8 cellular contexts compared by ENCODE assay signal in the genomic region with DNA sequence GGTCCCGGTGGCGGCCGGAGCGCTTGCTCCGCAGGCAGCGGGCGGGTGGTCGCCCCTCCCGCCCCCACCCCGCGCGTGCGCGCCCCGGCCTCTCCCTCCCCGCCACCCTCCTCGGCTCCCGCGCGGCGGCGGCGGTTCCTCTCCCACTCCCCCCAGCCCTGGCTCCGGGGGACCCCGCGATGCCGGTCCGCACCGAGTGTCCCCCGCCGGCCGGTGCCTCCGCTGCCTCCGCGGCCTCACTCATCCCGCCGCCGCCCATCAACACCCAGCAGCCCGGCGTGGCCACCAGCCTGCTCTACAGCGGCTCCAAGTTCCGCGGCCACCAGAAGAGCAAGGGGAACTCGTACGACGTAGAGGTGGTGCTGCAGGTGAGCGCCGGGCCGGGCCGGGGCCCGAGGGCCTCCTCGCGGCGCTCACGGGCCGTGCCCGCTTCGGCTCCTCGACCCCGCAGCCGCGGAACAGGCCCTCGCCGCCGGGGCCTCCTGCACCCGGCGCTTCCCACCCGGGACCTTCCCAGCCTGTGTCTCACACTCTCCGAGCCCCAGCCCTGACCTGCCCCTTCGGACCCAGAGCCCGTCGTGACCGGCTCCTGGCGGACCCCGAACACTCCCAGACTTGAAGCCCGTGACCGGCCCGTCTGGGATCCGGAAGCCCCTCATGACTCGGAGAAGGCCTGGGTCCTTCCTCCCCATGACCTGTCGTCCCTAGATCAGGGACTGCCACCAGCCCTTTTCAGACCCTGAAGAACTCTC. TPM values are rescaled to one million over a fixed set of nuclear protein-coding genes. Genes with fewer than 3 reads are reported as not detected.
A peak's percentile ranks its signal among the peaks of the same experiment; 100 is the strongest.
DNase-seq lines count a peak whose midpoint lies in the region; ATAC-seq, FAIRE-seq and TF ChIP-seq lines count a peak whose summit lies in the region.

No MANE protein-coding gene starts in this region.

- no peaks in the 10 kb centered on the region for H3K27me3 ChIP-seq in GM23248 (replicated peaks; ENCODE audit: insufficient read depth)
- H3K27me3 ChIP-seq in Karpas-422 (ENCODE audit: low read length), result no peaks in the 10 kb centered on the region
- no peaks in the 10 kb centered on the region for H3K27me3 ChIP-seq in GM12878 (replicated peaks in 1 of 2; ENCODE audit: control insufficient read depth in 2 of 2, insufficient read depth in 2 of 2, low read length in 1 of 2)

- peaks cover 84% of the 10 kb centered on the region for H3K79me2 ChIP-seq in GM23248 (ENCODE audit: insufficient read depth)
- peaks cover 94% of the 10 kb centered on the region for H3K79me2 ChIP-seq in Karpas-422 (ENCODE audit: low read length)
- H3K79me2 ChIP-seq in GM12878 (ENCODE audit: control insufficient read depth, insufficient read depth, low read length), result peaks cover 24% of the 10 kb centered on the region

- intact Hi-C loops in GM12878 (cut with micrococcal nuclease; ENCODE audit: unreplicated experiment), result loop anchor here (1.0 to 5.0 kb wide), 3 partner anchors 48 to 217 kb away; a partner anchor contains a TSS

- H3K36me3 ChIP-seq in GM23248 (ENCODE audit: low read depth) (no peaks in the 10 kb centered on the region), Karpas-422 (ENCODE audit: insufficient read depth, low read length) (no peaks in the 10 kb centered on the region), GM12878 (ENCODE audit: control insufficient read depth in 2 of 2, insufficient read depth in 2 of 2, low read length in 1 of 2) (no peaks in the 10 kb centered on the region)

- FAIRE-seq in GM12878 (lab: Jason Lieb, UNC), result no peak

- TF ChIP-seq EP300 in GM12878 (IDR thresholded peaks at IDR 0.05; ENCODE audit: borderline replicate concordance in 1 of 2, control insufficient read depth in 1 of 2, low read depth in 2 of 2, low read length in 2 of 2), result no peak

- WGBS in GM23248 (ENCODE audit: low coverage in 1 of 2, low lambda C conversion rate in 2 of 2, missing lambda C conversion rate in 2 of 2), 2 experiments, result 1 to 2% methylated on average over 30 to 68 of the region's 81 CpGs
- WGBS in GM12878 (ENCODE audit: insufficient coverage, insufficient replicate concordance, low lambda C conversion rate, missing lambda C conversion rate), result 7% methylated on average over 54 of the region's 81 CpGs

- H3K4me1 ChIP-seq in GM23248 (ENCODE audit: insufficient read depth), result peaks cover 31% of the 10 kb centered on the region
- H3K4me1 ChIP-seq in Karpas-422 (ENCODE audit: low read length), result peaks cover 63% of the 10 kb centered on the region
- H3K4me1 ChIP-seq in GM12878 (ENCODE audit: control insufficient read depth, insufficient read depth, low read length), result peaks cover 17% of the 10 kb centered on the region

- H3K27me3 Mint-ChIP-seq in immature natural killer cell (ENCODE audit: low read depth in 3 of 3), result peaks cover 5 to 11% (median 8%) of the 10 kb centered on the region in 3 donors

- no TSS peak for BruUV-seq in GM12878 (replicated peaks; lab: Mats Ljungman, UMichigan)

- H3K4me1 Mint-ChIP-seq in immature natural killer cell, result peaks cover 40 to 55% of the 10 kb centered on the region in 2 donors

- H3K9ac ChIP-seq in GM23248, result peak overlapping the region; percentile 89
- peak overlapping the region; percentile 82 for H3K9ac ChIP-seq in Karpas-422 (ENCODE audit: low read length)
- H3K9ac ChIP-seq in GM12878 (ENCODE audit: control insufficient read depth, insufficient read depth, low read length), result peak overlapping the region; percentile 82

- H4K20me1 ChIP-seq in GM23248 (ENCODE audit: insufficient read depth), result 0 out of 2 replicates have a peak, but pooled peaks cover 6% of the 10 kb centered on the region
- H4K20me1 ChIP-seq in Karpas-422 (ENCODE audit: insufficient read depth, low read depth, low read length), result no peaks in the 10 kb centered on the region
- H4K20me1 ChIP-seq in GM12878 (ENCODE audit: control insufficient read depth, insufficient read depth), result no peaks in the 10 kb centered on the region

- H3K9me3 Mint-ChIP-seq in immature natural killer cell, result no peaks in the 10 kb centered on the region

- in situ Hi-C loops in GM23248 (cut with MboI) (loop anchor here (25.0 kb wide), 1 partner anchor 352 kb away; a partner anchor contains a TSS), GM12878 (cut with MboI) (no loop called here)

- 0 out of 2 replicates have a peak, but pooled peaks have one; percentile 4 for TF ChIP-seq POLR2A in GM12878 (IDR thresholded peaks at IDR 0.05; ENCODE audit: low read depth, low read length)

- DNase-seq in NCI-H2227 (lab: John Stamatoyannopoulos, UW; ENCODE audit: unreplicated experiment) (peak; percentile 61), NCI-H2227 treated with DMSO at 0.1 percent for 48 hours (lab: John Stamatoyannopoulos, UW) (no peak), GM23248 (peak; percentile 66), Karpas-422 (peak; percentile 75), GM12878 (ENCODE audit: low read depth, low spot score) (no peak), immature natural killer cell (no peak)
- peak in 2 of 3 experiments; percentile 9 to 20 for DNase-seq in stimulated activated CD4-positive, alpha-beta T cell treated with anti-CD3 and anti-CD28 coated beads, TNF-alpha, amount 100 ng/mL, for 4 hours (ENCODE audit: low read depth in 3 of 3)
- DNase-seq in effector CD8-positive, alpha-beta T cell (lab: John Stamatoyannopoulos, UW), result no peak

- H2AFZ ChIP-seq in GM23248 (peak overlapping the region; percentile 78), Karpas-422 (ENCODE audit: low read length) (peak overlapping the region; percentile 75; the same call in 1 of the 2 replicates), GM12878 (ENCODE audit: control insufficient read depth, low read depth, low read length) (peak overlapping the region; percentile 88)

- H3K36me3 Mint-ChIP-seq in immature natural killer cell, result peaks cover 0 to 6% (median 4%) of the 10 kb centered on the region in 3 donors

- TF ChIP-seq CTCF in GM12878 (IDR thresholded peaks at IDR 0.05 in 2 of 3, conservative IDR thresholded peaks at IDR 0.05 in 1 of 3; ENCODE audit: control insufficient read depth in 2 of 3, extremely low read depth in 1 of 3, insufficient read depth in 1 of 3, low read depth in 3 of 3, low read length in 3 of 3), result no peak

- CTCF ChIA-PET in GM12878 (lab: Yijun Ruan, JAX), result interaction anchor here (2.4 kb wide), 1 partner anchor 120 kb away, joined by 7 read pairs; no protein-coding TSS in a partner anchor

- H3K27ac ChIP-seq in GM23248 (peak overlapping the region; percentile 29), Karpas-422 (ENCODE audit: low read length) (peak overlapping the region; percentile 23; the same call in 1 of the 2 replicates), GM12878 (ENCODE audit: control insufficient read depth, insufficient read depth) (peak overlapping the region; percentile 51; the same call in 1 of the 2 replicates)

- RAD21 ChIA-PET in GM12878 (lab: Charles Lee; ENCODE audit: unreplicated experiment), result no interaction called here

- H3K9me3 ChIP-seq in GM23248 (ENCODE audit: low read depth) (no peaks in the 10 kb centered on the region), Karpas-422 (ENCODE audit: low read length) (no peaks in the 10 kb centered on the region), GM12878 (replicated peaks; ENCODE audit: control insufficient read depth, insufficient read depth, low read length) (no peaks in the 10 kb centered on the region)

- SMC1A ChIA-PET in GM12878 (lab: Charles Lee; ENCODE audit: uncharacterized antibody, unreplicated experiment), result no interaction called here

- no peaks in the 10 kb centered on the region for H3K9me2 ChIP-seq in GM23248 (ENCODE audit: insufficient read depth)
- no peaks in the 10 kb centered on the region for H3K9me2 ChIP-seq in Karpas-422 (replicated peaks; ENCODE audit: insufficient read depth, low read length)

- ATAC-seq in GM12878, result peak; percentile 38

- no peak for TF ChIP-seq RAD21 in GM12878 (IDR thresholded peaks at IDR 0.05; ENCODE audit: insufficient read depth, low read depth, low read length)

- H3K4me3 ChIP-seq in GM23248 (peak overlapping the region; percentile 86), Karpas-422 (ENCODE audit: low read length) (peak overlapping the region; percentile 81), GM12878 (peak overlapping the region; percentile 87)

- POLR2A ChIA-PET in GM12878 (lab: Charles Lee), result interaction anchor here (1.9 kb wide), 1 partner anchor 67 kb away, joined by 6 read pairs; a partner anchor contains a TSS

- H3K4me2 ChIP-seq in GM23248 (ENCODE audit: unreplicated experiment) (peak overlapping the region; percentile 97), Karpas-422 (ENCODE audit: low read depth, low read length, poor library complexity, severe bottlenecking) (peak overlapping the region; percentile 89), GM12878 (ENCODE audit: control insufficient read depth, insufficient read depth) (peak overlapping the region; percentile 77)

- H3F3A ChIP-seq in GM23248 (ENCODE audit: insufficient read depth), result peaks cover 15% of the 10 kb centered on the region

- H3K4me3 Mint-ChIP-seq in immature natural killer cell, result peak overlapping the region; percentile 93 to 100 (median 99)

- peak overlapping the region; percentile 89 to 100 (median 97) for H3K27ac Mint-ChIP-seq in immature natural killer cell

RNA-seq across cellular contexts. Expression of a gene that starts 0.5 kb away (rescaled TPM):
- 8.0 and 10.2 TPM in 2 replicates for total RNA-seq in GM23248 (2014; rRNA removed; shearing (Covaris generic))
- 7.2 and 7.3 TPM in 2 replicates for polyA plus RNA-seq in GM23248 (2016; fragmentation: Nextera tagmentation; extraction: Ambion mirVana)
- 7.8 and 8.9 TPM in 2 replicates for total RNA-seq in Karpas-422 (2014; rRNA removed; shearing (Covaris generic); ENCODE audit: low replicate concordance)
- 9.3 and 10.5 TPM in 2 replicates for total RNA-seq in GM12878 (2013; cell fraction: nucleolus; rRNA removed)
- 4.4 and 4.5 TPM in 2 replicates for total RNA-seq in GM12878 (2014; rRNA removed)
- 3.3 and 3.7 TPM in 2 replicates for total RNA-seq in GM12878 (2014; rRNA removed; fragmentation: Illumina TruSeq; extraction: Trizol)
- total RNA-seq in GM12878 (2021), result 5.7 and 7.3 TPM in 2 replicates
- polyA plus RNA-seq in GM12878 (2011; ENCODE audit: low read depth), result 3.2 TPM
- 6.1 and 6.3 TPM in 2 replicates for polyA plus RNA-seq in GM12878 (2011; rRNA removed)
- polyA plus RNA-seq in GM12878 (2011; cell fraction: cytosol; rRNA removed), result 3.6 and 5.7 TPM in 2 replicates
- 3.6 and 3.7 TPM in 2 replicates for polyA plus RNA-seq in GM12878 (2011; cell fraction: nucleus; rRNA removed)
- 4.5 and 6.2 TPM in 2 replicates for polyA plus RNA-seq in GM12878 (2012)
- polyA plus RNA-seq in GM12878 (2014; fragmentation: Illumina TruSeq; extraction: Trizol), result 5.5 and 6.1 TPM in 2 replicates
- polyA plus RNA-seq in GM12878 (2014; fragmentation: Nextera tagmentation; extraction: Ambion mirVana), result 1 to 10 TPM in 1 of 2 experiments, under 1 TPM in 1; 0.93 to 1.6 TPM
- 3.5 and 3.6 TPM in 2 replicates for polyA plus RNA-seq in GM12878 (2014; rRNA removed)
- polyA plus RNA-seq in GM12878 (2016; fragmentation: Nextera tagmentation; extraction: Ambion mirVana), result 1 to 10 TPM; 3.4 to 3.6 TPM
- 8.4 and 8.9 TPM in 2 replicates for polyA minus RNA-seq in GM12878 (2011; rRNA and poly(A)+ RNA removed)
- polyA minus RNA-seq in GM12878 (2011; cell fraction: cytosol; rRNA and poly(A)+ RNA removed), result 2.1 and 3.2 TPM in 2 replicates
- polyA minus RNA-seq in GM12878 (2011; cell fraction: nucleus; rRNA and poly(A)+ RNA removed), result 1.7 and 3.4 TPM in 2 replicates
- polyA plus RNA-seq in immature natural killer cell, result 1 to 10 TPM; 4.3 to 7.4 (median 5.0) TPM

RNA-seq across cellular contexts. Expression of a gene that starts 0.7 kb away (rescaled TPM):
- 17.0 and 37.6 TPM in 2 replicates for total RNA-seq in GM23248 (2014; rRNA removed; shearing (Covaris generic))
- 21.9 and 22.3 TPM in 2 replicates for polyA plus RNA-seq in GM23248 (2016; fragmentation: Nextera tagmentation; extraction: Ambion mirVana)
- 38.8 and 49.7 TPM in 2 replicates for total RNA-seq in Karpas-422 (2014; rRNA removed; shearing (Covaris generic); ENCODE audit: low replicate concordance)
- 74.6 and 82.4 TPM in 2 replicates for total RNA-seq in GM12878 (2013; cell fraction: nucleolus; rRNA removed)
- total RNA-seq in GM12878 (2014; rRNA removed), result 21.9 and 26.1 TPM in 2 replicates
- total RNA-seq in GM12878 (2014; rRNA removed; fragmentation: Illumina TruSeq; extraction: Trizol), result 18.4 and 19.8 TPM in 2 replicates
- total RNA-seq in GM12878 (2021), result 27.0 and 33.2 TPM in 2 replicates
- polyA plus RNA-seq in GM12878 (2011; ENCODE audit: low read depth), result 17.4 TPM
- 17.4 and 28.7 TPM in 2 replicates for polyA plus RNA-seq in GM12878 (2011; rRNA removed)
- polyA plus RNA-seq in GM12878 (2011; cell fraction: cytosol; rRNA removed), result 24.7 and 31.7 TPM in 2 replicates
- 77.1 and 79.0 TPM in 2 replicates for polyA plus RNA-seq in GM12878 (2011; cell fraction: nucleus; rRNA removed)
- polyA plus RNA-seq in GM12878 (2012), result 19.2 and 28.3 TPM in 2 replicates
- 25.5 and 27.5 TPM in 2 replicates for polyA plus RNA-seq in GM12878 (2014; fragmentation: Illumina TruSeq; extraction: Trizol)
- 10 to 100 TPM in 1 of 2 experiments, 1 to 10 TPM in 1; 6.5 to 15.3 TPM for polyA plus RNA-seq in GM12878 (2014; fragmentation: Nextera tagmentation; extraction: Ambion mirVana)
- polyA plus RNA-seq in GM12878 (2014; rRNA removed), result 28.0 and 29.4 TPM in 2 replicates
- polyA plus RNA-seq in GM12878 (2016; fragmentation: Nextera tagmentation; extraction: Ambion mirVana), result 10 to 100 TPM; 32.8 to 33.0 TPM
- polyA minus RNA-seq in GM12878 (2011; rRNA and poly(A)+ RNA removed), result 18.9 and 27.5 TPM in 2 replicates
- polyA minus RNA-seq in GM12878 (2011; cell fraction: cytosol; rRNA and poly(A)+ RNA removed), result 10.1 and 12.4 TPM in 2 replicates
- 17.4 and 35.1 TPM in 2 replicates for polyA minus RNA-seq in GM12878 (2011; cell fraction: nucleus; rRNA and poly(A)+ RNA removed)
- polyA plus RNA-seq in immature natural killer cell, result 10 to 100 TPM; 14.6 to 24.9 (median 21.3) TPM

RNA-seq across cellular contexts. Expression of a gene that starts 48.0 kb away (rescaled TPM):
- 51.0 and 53.4 TPM in 2 replicates for total RNA-seq in GM23248 (2014; rRNA removed; shearing (Covaris generic))
- polyA plus RNA-seq in GM23248 (2016; fragmentation: Nextera tagmentation; extraction: Ambion mirVana), result 34.6 and 36.7 TPM in 2 replicates
- 21.5 and 26.3 TPM in 2 replicates for total RNA-seq in Karpas-422 (2014; rRNA removed; shearing (Covaris generic); ENCODE audit: low replicate concordance)
- 79.5 and 83.7 TPM in 2 replicates for total RNA-seq in GM12878 (2013; cell fraction: nucleolus; rRNA removed)
- 54.0 and 57.8 TPM in 2 replicates for total RNA-seq in GM12878 (2014; rRNA removed)
- total RNA-seq in GM12878 (2014; rRNA removed; fragmentation: Illumina TruSeq; extraction: Trizol), result 37.7 and 42.1 TPM in 2 replicates
- 55.0 and 56.2 TPM in 2 replicates for total RNA-seq in GM12878 (2021)
- 18.1 TPM for polyA plus RNA-seq in GM12878 (2011; ENCODE audit: low read depth)
- polyA plus RNA-seq in GM12878 (2011; rRNA removed), result 17.1 and 32.9 TPM in 2 replicates
- polyA plus RNA-seq in GM12878 (2011; cell fraction: cytosol; rRNA removed), result 42.7 and 47.6 TPM in 2 replicates
- 108 and 113 TPM in 2 replicates for polyA plus RNA-seq in GM12878 (2011; cell fraction: nucleus; rRNA removed)
- 27.8 and 30.8 TPM in 2 replicates for polyA plus RNA-seq in GM12878 (2012)
- polyA plus RNA-seq in GM12878 (2014; fragmentation: Illumina TruSeq; extraction: Trizol), result 19.3 and 35.2 TPM in 2 replicates
- polyA plus RNA-seq in GM12878 (2014; fragmentation: Nextera tagmentation; extraction: Ambion mirVana), result 10 to 100 TPM in 1 of 2 experiments, 1 to 10 TPM in 1; 9.1 to 13.7 TPM
- polyA plus RNA-seq in GM12878 (2014; rRNA removed), result 53.3 and 56.5 TPM in 2 replicates
- polyA plus RNA-seq in GM12878 (2016; fragmentation: Nextera tagmentation; extraction: Ambion mirVana), result 10 to 100 TPM; 49.3 to 64.8 TPM
- 34.3 and 52.0 TPM in 2 replicates for polyA minus RNA-seq in GM12878 (2011; rRNA and poly(A)+ RNA removed)
- 18.8 and 21.0 TPM in 2 replicates for polyA minus RNA-seq in GM12878 (2011; cell fraction: cytosol; rRNA and poly(A)+ RNA removed)
- polyA minus RNA-seq in GM12878 (2011; cell fraction: nucleus; rRNA and poly(A)+ RNA removed), result 35.2 and 59.0 TPM in 2 replicates
- polyA plus RNA-seq in immature natural killer cell, result 10 to 100 TPM; 54.2 to 66.9 (median 59.3) TPM

Comparison
In these comparisons a context has a peak if more than half of its experiments do, and no peak if none do; other contexts are left out.
1. DNase-seq: peak in NCI-H2227 (single experiment), GM23248 (single experiment), Karpas-422 (single experiment) and stimulated activated CD4-positive, alpha-beta T cell treated with anti-CD3 and anti-CD28 coated beads, TNF-alpha, amount 100 ng/mL, for 4 hours (2 of 3); none in NCI-H2227 treated with DMSO at 0.1 percent for 48 hours (single experiment), GM12878 (single experiment), immature natural killer cell (0 of 3) and effector CD8-positive, alpha-beta T cell (single experiment).
2. Peak in every context shown above with its lines, with median percentiles within 50 percentile points of each other: H2AFZ ChIP-seq, H3K27ac ChIP-seq, H3K4me2 ChIP-seq, H3K4me3 ChIP-seq and H3K9ac ChIP-seq.